ENCODE assay signal across 16 cellular contexts in genomic region chr11:134639586-134640330, GRCh38.
DNase-seq lines count a peak whose midpoint lies in the region; ATAC-seq and TF ChIP-seq lines count a peak whose summit lies in the region.
"Had no signal": no experiment of that assay in that cellular context is flagged by ENCODE, and none has a peak within 500 bp of the region (broad histone marks: within the 10 kb centered on the region; RNA-seq: fewer than 3 reads in every experiment).

No MANE protein-coding gene starts in this region.

- TF ChIP-seq CTCF in A673 (conservative IDR thresholded peaks at IDR 0.05; ENCODE audit: low read depth, low read length) (no peak), smooth muscle cell (IDR thresholded peaks at IDR 0.05; ENCODE audit: borderline replicate concordance, insufficient read depth, poor library complexity, severe bottlenecking) (no peak)

- BruUV-seq in A673 (replicated peaks; lab: Mats Ljungman, UMichigan), result no TSS peak

- no peaks in the 10 kb centered on the region for H3K9me3 Mint-ChIP-seq in central memory CD8-positive, alpha-beta T cell
- H3K9me3 Mint-ChIP-seq: activated T-helper 1 cell treated with anti-CD3 and anti-CD28 coated beads, Interleukin-12 subunit alpha, Interleukin-12 subunit beta, Interleukin-2, Interleukin-4 antibody, amounts not matched to agents 30 ng/mL and 10 ng/mL and 1 ng/mL, durations not matched to agents 14 hours and 24 hours and 36 hours; naive B cell had no signal

- H3K27me3 ChIP-seq in A673 (replicated peaks; ENCODE audit: insufficient read depth, low read depth, low read length, poor library complexity), result no peaks in the 10 kb centered on the region
- no peaks in the 10 kb centered on the region for H3K27me3 ChIP-seq in MG63
- peaks cover 34% of the 10 kb centered on the region for H3K27me3 ChIP-seq in smooth muscle cell (ENCODE audit: low read depth)
- H3K27me3 ChIP-seq: adrenal gland had no signal

- H3F3A ChIP-seq in smooth muscle cell (ENCODE audit: low read depth), result no peaks in the 10 kb centered on the region

- no peak for ATAC-seq in central memory CD8-positive, alpha-beta T cell (replicated peaks; ENCODE audit: extremely low read depth, poor library complexity, severe bottlenecking)
- ATAC-seq in GM18511 (IDR thresholded peaks at IDR 0.05; ENCODE audit: unreplicated experiment), result no peak
- ATAC-seq: psoas muscle had no signal

- POLR2A ChIA-PET in A673 (lab: Charles Lee; ENCODE audit: low non-redundant PET), result interaction anchor here (0.6 kb wide), 1 partner anchor 20 kb away, joined by 4 read pairs; no protein-coding TSS in a partner anchor

- CTCF ChIA-PET in A673 (lab: Charles Lee), result no interaction called here

- H3K4me1 Mint-ChIP-seq in central memory CD8-positive, alpha-beta T cell, result no peaks in the 10 kb centered on the region

- H3K9me3 ChIP-seq in A673 (ENCODE audit: low read depth, low read length, poor library complexity, severe bottlenecking) (no peaks in the 10 kb centered on the region), MG63 (no peaks in the 10 kb centered on the region), smooth muscle cell (replicated peaks; ENCODE audit: low read depth) (no peaks in the 10 kb centered on the region)
- H3K9me3 ChIP-seq: adrenal gland, psoas muscle had no signal

- H3K4me2 ChIP-seq in smooth muscle cell, result no peak overlapping the region

- H3K4me1 ChIP-seq in A673 (ENCODE audit: insufficient read depth, low read length, poor library complexity, severe bottlenecking), result no peaks in the 10 kb centered on the region
- no peaks in the 10 kb centered on the region for H3K4me1 ChIP-seq in smooth muscle cell (ENCODE audit: low read depth)
- H3K4me1 ChIP-seq: adrenal gland, psoas muscle had no signal

- peaks cover 78% of the 10 kb centered on the region for H3K27me3 Mint-ChIP-seq in central memory CD8-positive, alpha-beta T cell

- H4K20me1 ChIP-seq in smooth muscle cell (ENCODE audit: low read depth), result no peaks in the 10 kb centered on the region

- no peak overlapping the region for H2AFZ ChIP-seq in smooth muscle cell (ENCODE audit: low read depth)

- H3K36me3 Mint-ChIP-seq in central memory CD8-positive, alpha-beta T cell (ENCODE audit: insufficient read depth), result no peaks in the 10 kb centered on the region
- H3K36me3 Mint-ChIP-seq: naive B cell had no signal

- H3K27ac Mint-ChIP-seq in central memory CD8-positive, alpha-beta T cell (ENCODE audit: low read depth), result peak overlapping the region; percentile 44
- H3K27ac Mint-ChIP-seq: activated T-helper 1 cell treated with anti-CD3 and anti-CD28 coated beads, Interleukin-12 subunit alpha, Interleukin-12 subunit beta, Interleukin-2, Interleukin-4 antibody, amounts not matched to agents 30 ng/mL and 10 ng/mL and 1 ng/mL, durations not matched to agents 14 hours and 24 hours and 36 hours had no signal

- H3K36me3 ChIP-seq in A673 (ENCODE audit: insufficient read depth, low read length, poor library complexity, severe bottlenecking) (no peaks in the 10 kb centered on the region), MG63 (no peaks in the 10 kb centered on the region), smooth muscle cell (ENCODE audit: low read depth) (no peaks in the 10 kb centered on the region)
- H3K36me3 ChIP-seq: adrenal gland had no signal

- H3K9ac ChIP-seq in smooth muscle cell (ENCODE audit: low read depth), result no peak overlapping the region

- H3K4me3 ChIP-seq in A673 (ENCODE audit: low read depth, low read length, poor library complexity, severe bottlenecking) (no peak overlapping the region), MG63 (no peak overlapping the region), smooth muscle cell (no peak overlapping the region)
- H3K4me3 ChIP-seq: adrenal gland, psoas muscle had no signal

- 87% methylated on average over 15 of the region's 15 CpGs for WGBS in smooth muscle cell (ENCODE audit: low lambda C conversion rate)

- H3K4me3 Mint-ChIP-seq in central memory CD8-positive, alpha-beta T cell, result no peak overlapping the region
- H3K4me3 Mint-ChIP-seq: activated T-helper 1 cell treated with anti-CD3 and anti-CD28 coated beads, Interleukin-12 subunit alpha, Interleukin-12 subunit beta, Interleukin-2, Interleukin-4 antibody, amounts not matched to agents 30 ng/mL and 10 ng/mL and 1 ng/mL, durations not matched to agents 14 hours and 24 hours and 36 hours; naive B cell had no signal

- peak; percentile 36 for DNase-seq in A673 (ENCODE audit: low spot score)
- peak; percentile 78 for DNase-seq in MG63
- no peak for DNase-seq in central memory CD8-positive, alpha-beta T cell (ENCODE audit: low spot score in 2 of 2)
- peak; percentile 64 for DNase-seq in mucosa of gallbladder (ENCODE audit: low spot score)
- no peak for DNase-seq in smooth muscle cell (lab: John Stamatoyannopoulos, UW; ENCODE audit: unreplicated experiment)
- no peak for DNase-seq in NK-92 treated with Interleukin-12 subunit alpha and Interleukin-12 subunit beta, amount 100 ng/mL, for 24 hours (lab: John Stamatoyannopoulos, UW)
- no peak for DNase-seq in epidermal melanocyte (ENCODE audit: insufficient read length, low spot score)
- DNase-seq: activated CD4-positive, alpha-beta T cell treated with anti-CD3 and anti-CD28 coated beads, Interleukin-2, amount 50 U/mL, for 4 hours; naive B cell; NCI-H1092 treated with DMSO at 0.1 percent for 48 hours; NCI-H226; psoas muscle; substantia nigra had no signal

- no peaks in the 10 kb centered on the region for H3K79me2 ChIP-seq in smooth muscle cell (ENCODE audit: low read depth)

- intact Hi-C loops in A673 (cut with micrococcal nuclease; ENCODE audit: unreplicated experiment), result no loop called here

- H3K27ac ChIP-seq in A673 (ENCODE audit: low read depth, low read length, poor library complexity, severe bottlenecking) (no peak overlapping the region), smooth muscle cell (ENCODE audit: low read depth) (no peak overlapping the region)
- H3K27ac ChIP-seq: adrenal gland, psoas muscle had no signal

Comparison
In these comparisons a context has a peak if more than half of its experiments do, and no peak if none do; other contexts are left out.
1. DNase-seq: peak in A673 (single experiment), MG63 (single experiment) and mucosa of gallbladder (single experiment); none in central memory CD8-positive, alpha-beta T cell (0 of 2), smooth muscle cell (single experiment), NK-92 treated with Interleukin-12 subunit alpha and Interleukin-12 subunit beta, amount 100 ng/mL, for 24 hours (single experiment) and epidermal melanocyte (single experiment).